ENCODE assay signal across 10 cellular contexts in genomic region chr9:123996731-123997421, GRCh38. TPM values are rescaled to one million over a fixed set of nuclear protein-coding genes. Genes with fewer than 3 reads are reported as not detected.
A peak's percentile ranks its signal among the peaks of the same experiment; 100 is the strongest.
DNase-seq lines count a peak whose midpoint lies in the region; ATAC-seq, FAIRE-seq and TF ChIP-seq lines count a peak whose summit lies in the region.
"Had no signal": no experiment of that assay in that cellular context is flagged by ENCODE, and none has a peak within 500 bp of the region (broad histone marks: within the 10 kb centered on the region; RNA-seq: fewer than 3 reads in every experiment).

No MANE protein-coding gene starts in this region.

- H3K4me3 ChIP-seq in fibroblast of villous mesenchyme (ENCODE audit: low read depth, low read length) = no peak overlapping the region
- H3K4me3 ChIP-seq: HAP-1 had no signal

- H3K9me3 Mint-ChIP-seq in stimulated activated effector memory CD8-positive, alpha-beta T cell treated with anti-CD3 and anti-CD28 coated beads, Interleukin-12 subunit alpha, Interleukin-12 subunit beta, amount 100 ng/mL, for 72 hours = no peaks in the 10 kb centered on the region

- TF ChIP-seq CTCF in fibroblast of villous mesenchyme (IDR thresholded peaks at IDR 0.05; ENCODE audit: insufficient read depth, low read depth, low read length) = no peak

- no peak for FAIRE-seq in H54 (lab: Jason Lieb, UNC)

- no peak for TF ChIP-seq POLR2A in H54 (IDR thresholded peaks at IDR 0.05; ENCODE audit: low read depth, low read length)

- ATAC-seq in stimulated activated effector memory CD8-positive, alpha-beta T cell treated with anti-CD3 and anti-CD28 coated beads, Interleukin-12 subunit alpha, Interleukin-12 subunit beta, amount 100 ng/mL, for 72 hours = peak; percentile 55

- no peak overlapping the region for H3K27ac Mint-ChIP-seq in stimulated activated effector memory CD8-positive, alpha-beta T cell treated with anti-CD3 and anti-CD28 coated beads, Interleukin-12 subunit alpha, Interleukin-12 subunit beta, amount 100 ng/mL, for 72 hours

- H3K4me3 Mint-ChIP-seq in stimulated activated effector memory CD8-positive, alpha-beta T cell treated with anti-CD3 and anti-CD28 coated beads, Interleukin-12 subunit alpha, Interleukin-12 subunit beta, amount 100 ng/mL, for 72 hours = peak overlapping the region; percentile 76

- H3K4me1 Mint-ChIP-seq in stimulated activated effector memory CD8-positive, alpha-beta T cell treated with anti-CD3 and anti-CD28 coated beads, Interleukin-12 subunit alpha, Interleukin-12 subunit beta, amount 100 ng/mL, for 72 hours = peaks cover 40% of the 10 kb centered on the region

- peak; percentile 75 for DNase-seq in activated CD4-positive, alpha-beta T cell treated with anti-CD3 and anti-CD28 coated beads for 48 hours
- DNase-seq in activated CD4-positive, alpha-beta T cell treated with anti-CD3 and anti-CD28 coated beads for 1 hour = no peak
- peak; percentile 66 for DNase-seq in MV-4-11 (lab: John Stamatoyannopoulos, UW)
- peak; percentile 41 for DNase-seq in fibroblast of villous mesenchyme (ENCODE audit: low read depth)
- DNase-seq in stimulated activated effector memory CD8-positive, alpha-beta T cell treated with anti-CD3 and anti-CD28 coated beads, Interleukin-12 subunit alpha, Interleukin-12 subunit beta, amount 100 ng/mL, for 72 hours (ENCODE audit: low spot score in 2 of 2) = no peak
- no peak for DNase-seq in H54 (ENCODE audit: insufficient read length, low spot score)
- DNase-seq in NCI-H2081 (lab: John Stamatoyannopoulos, UW) = no peak
- no peak for DNase-seq in NCI-H146 treated with DMSO at 0.1 percent for 48 hours (lab: John Stamatoyannopoulos, UW; ENCODE audit: unreplicated experiment)
- DNase-seq: NCI-H345 had no signal

- no peaks in the 10 kb centered on the region for H3K36me3 Mint-ChIP-seq in stimulated activated effector memory CD8-positive, alpha-beta T cell treated with anti-CD3 and anti-CD28 coated beads, Interleukin-12 subunit alpha, Interleukin-12 subunit beta, amount 100 ng/mL, for 72 hours

RNA-seq across cellular contexts. Expression of gene LHX2, which starts 14.7 kb away (rescaled TPM):
- total RNA-seq in fibroblast of villous mesenchyme = not detected in 2 replicates

Comparison
In these comparisons a context has a peak if more than half of its experiments do, and no peak if none do; other contexts are left out.
1. DNase-seq: peak in activated CD4-positive, alpha-beta T cell treated with anti-CD3 and anti-CD28 coated beads for 48 hours (single experiment), MV-4-11 (single experiment) and fibroblast of villous mesenchyme (single experiment); none in activated CD4-positive, alpha-beta T cell treated with anti-CD3 and anti-CD28 coated beads for 1 hour (single experiment), stimulated activated effector memory CD8-positive, alpha-beta T cell treated with anti-CD3 and anti-CD28 coated beads, Interleukin-12 subunit alpha, Interleukin-12 subunit beta, amount 100 ng/mL, for 72 hours (0 of 2), H54 (single experiment), NCI-H2081 (0 of 2) and NCI-H146 treated with DMSO at 0.1 percent for 48 hours (single experiment).